1 cellular context compared by ENCODE assay signal in genomic region chr12:96419576-96420254, GRCh38.
TF ChIP-seq lines count a peak whose summit lies in the region.

No MANE protein-coding gene starts in this region.

TF ChIP-seq in GM12878, 131 proteins besides CTCF, POLR2A, EP300 and RAD21 (continued from another document):
- peak; percentile 81 for TF ChIP-seq RUNX3 (IDR thresholded peaks at IDR 0.05; ENCODE audit: low read length)
- peak; percentile 62 for TF ChIP-seq SKIL (IDR thresholded peaks at IDR 0.05; ENCODE audit: low read depth, poor library complexity, severe bottlenecking)
- TF ChIP-seq SPI1 (IDR thresholded peaks at IDR 0.05; ENCODE audit: borderline replicate concordance, insufficient read depth, low read depth, low read length), result peak; percentile 70
- TF ChIP-seq E2F4 (IDR thresholded peaks at IDR 0.05; ENCODE audit: low read depth, low read length), result no peak
- TF ChIP-seq WRNIP1 (IDR thresholded peaks at IDR 0.05; ENCODE audit: borderline replicate concordance, low read depth, low read length), result no peak
- TF ChIP-seq NFIC (IDR thresholded peaks at IDR 0.05; ENCODE audit: low read depth, low read length), result peak; percentile 65
- 0 out of 2 replicates have a peak, but pooled peaks have one; percentile 25 for TF ChIP-seq CBFB (IDR thresholded peaks at IDR 0.05; ENCODE audit: low read depth)
- peak; percentile 64 for TF ChIP-seq JUNB (IDR thresholded peaks at IDR 0.05)
- peak; percentile 61; the same call in 1 of the 2 replicates for TF ChIP-seq PAX5 (IDR thresholded peaks at IDR 0.05; ENCODE audit: borderline replicate concordance, low read depth, low read length)
- TF ChIP-seq SREBF2 (IDR thresholded peaks at IDR 0.05; ENCODE audit: low read length), result no peak
- 0 out of 2 replicates have a peak, but pooled peaks have one; percentile 34 for TF ChIP-seq BCL11A (IDR thresholded peaks at IDR 0.05; ENCODE audit: low read depth, low read length)
- no peak for TF ChIP-seq ASH2L (IDR thresholded peaks at IDR 0.05; ENCODE audit: borderline replicate concordance, low read depth)
- TF ChIP-seq IKZF2 (IDR thresholded peaks at IDR 0.05), result 0 out of 4 replicates have a peak, but pooled peaks of 1 of the 2 experiments have one; percentile 16
